In genomic region chr9:112751059-112751795, GRCh38 we compare ENCODE assay signal across 8 cellular contexts. TPM values are rescaled to one million over a fixed set of nuclear protein-coding genes. Genes with fewer than 3 reads are reported as not detected.
DNase-seq lines count a peak whose midpoint lies in the region; ATAC-seq lines count a peak whose summit lies in the region.

No MANE protein-coding gene starts in this region.

- H3K9me2 ChIP-seq in GM23248 (ENCODE audit: insufficient read depth): no peaks in the 10 kb centered on the region
- no peaks in the 10 kb centered on the region for H3K9me2 ChIP-seq in Karpas-422 (replicated peaks; ENCODE audit: insufficient read depth, low read length)

- H3K14ac ChIP-seq in trophoblast cell (ENCODE audit: low read length): peak overlapping the region; percentile 68

- H3K79me1 ChIP-seq in trophoblast cell (ENCODE audit: low read length): peaks cover 17% of the 10 kb centered on the region

- H3K4me1 ChIP-seq in GM23248 (ENCODE audit: insufficient read depth) (peaks cover 43% of the 10 kb centered on the region), Karpas-422 (ENCODE audit: low read length) (peaks cover 51% of the 10 kb centered on the region), trophoblast cell (ENCODE audit: control insufficient read depth in 1 of 2, insufficient read depth in 2 of 2, low read length in 2 of 2) (peaks cover 18 to 31% of the 10 kb centered on the region in 2 experiments)

- in situ Hi-C loops in GM23248 (cut with MboI): no loop called here

- no peak overlapping the region for H3K23ac ChIP-seq in trophoblast cell (ENCODE audit: low read length)

- H4K12ac ChIP-seq in trophoblast cell (ENCODE audit: low read depth, low read length): peak overlapping the region; percentile 3

- H3K27me3 ChIP-seq in GM23248 (replicated peaks; ENCODE audit: insufficient read depth): no peaks in the 10 kb centered on the region
- H3K27me3 ChIP-seq in Karpas-422 (ENCODE audit: low read length): no peaks in the 10 kb centered on the region
- H3K27me3 ChIP-seq in trophoblast cell (ENCODE audit: insufficient read depth, low read length): no peaks in the 10 kb centered on the region

- H3K36me3 ChIP-seq in GM23248 (ENCODE audit: low read depth) (no peaks in the 10 kb centered on the region), Karpas-422 (ENCODE audit: insufficient read depth, low read length) (no peaks in the 10 kb centered on the region), SK-N-MC (ENCODE audit: insufficient read depth, low read length) (no peaks in the 10 kb centered on the region), trophoblast cell (ENCODE audit: control insufficient read depth in 1 of 2, insufficient read depth in 2 of 2, low read length in 2 of 2) (no peaks in the 10 kb centered on the region)

- peaks cover 51% of the 10 kb centered on the region for H3F3A ChIP-seq in GM23248 (ENCODE audit: insufficient read depth)

- peak overlapping the region; percentile 82 for H3K4me2 ChIP-seq in GM23248 (ENCODE audit: unreplicated experiment)
- peak overlapping the region; percentile 88 for H3K4me2 ChIP-seq in Karpas-422 (ENCODE audit: low read depth, low read length, poor library complexity, severe bottlenecking)
- H3K4me2 ChIP-seq in trophoblast cell (ENCODE audit: low read length): peak overlapping the region; percentile 98

- H3K9me3 ChIP-seq in GM23248 (ENCODE audit: low read depth): no peaks in the 10 kb centered on the region
- H3K9me3 ChIP-seq in Karpas-422 (ENCODE audit: low read length): no peaks in the 10 kb centered on the region
- H3K9me3 ChIP-seq in SK-N-MC (ENCODE audit: low read depth, low read length): no peaks in the 10 kb centered on the region
- H3K9me3 ChIP-seq in trophoblast cell (ENCODE audit: insufficient read depth, low read depth, low read length): no peaks in the 10 kb centered on the region

- H2AFZ ChIP-seq in GM23248 (peak overlapping the region; percentile 70), Karpas-422 (ENCODE audit: low read length) (no peak overlapping the region), trophoblast cell (ENCODE audit: insufficient read depth, low read length, poor library complexity) (peak overlapping the region; percentile 68)

- peak overlapping the region; percentile 12 for H2BK120ac ChIP-seq in trophoblast cell (ENCODE audit: insufficient read depth, low read length, poor library complexity)

- peak overlapping the region; percentile 3 for H2BK5ac ChIP-seq in trophoblast cell (ENCODE audit: low read depth, low read length, poor library complexity)

- H3K4me3 ChIP-seq in GM23248: peak overlapping the region; percentile 86
- peak overlapping the region; percentile 91 for H3K4me3 ChIP-seq in Karpas-422 (ENCODE audit: low read length)
- peak overlapping the region; percentile 84 for H3K4me3 ChIP-seq in SK-N-MC
- peak overlapping the region; percentile 95 for H3K4me3 ChIP-seq in trophoblast cell (ENCODE audit: low read depth, low read length)

- peaks cover 38% of the 10 kb centered on the region for H3K79me2 ChIP-seq in GM23248 (ENCODE audit: insufficient read depth)
- H3K79me2 ChIP-seq in Karpas-422 (ENCODE audit: low read length): peaks cover 71% of the 10 kb centered on the region
- H3K79me2 ChIP-seq in trophoblast cell (ENCODE audit: control insufficient read depth, insufficient read depth, low read length, poor library complexity): peaks cover 8% of the 10 kb centered on the region

- H3K18ac ChIP-seq in trophoblast cell (ENCODE audit: low read length): peak overlapping the region; percentile 87

- ATAC-seq in left cardiac atrium: peak; percentile 17 to 20

- peak overlapping the region; percentile 7 for H3K4ac ChIP-seq in trophoblast cell (ENCODE audit: low read depth, low read length)

- WGBS in GM23248 (ENCODE audit: low coverage in 1 of 2, low lambda C conversion rate in 2 of 2, missing lambda C conversion rate in 2 of 2), 2 experiments: 2 to 3% methylated on average over 36 to 39 of the region's 49 CpGs
- no CpG with 5 or more reads among the region's 49 CpGs for WGBS in trophoblast cell (ENCODE audit: extremely low coverage, insufficient coverage, insufficient read length)

- peak overlapping the region; percentile 27 for H4K8ac ChIP-seq in trophoblast cell (ENCODE audit: low read depth, low read length)

- peak overlapping the region; percentile 84 for H3K27ac ChIP-seq in GM23248
- peak overlapping the region; percentile 53 for H3K27ac ChIP-seq in Karpas-422 (ENCODE audit: low read length)
- no peak overlapping the region for H3K27ac ChIP-seq in SK-N-MC
- peak overlapping the region; percentile 87 for H3K27ac ChIP-seq in angular gyrus (ENCODE audit: low read depth, low read length)
- H3K27ac ChIP-seq in trophoblast cell (ENCODE audit: low read depth, low read length): peak overlapping the region; percentile 58

- H4K20me1 ChIP-seq in GM23248 (ENCODE audit: insufficient read depth) (no peaks in the 10 kb centered on the region), Karpas-422 (ENCODE audit: insufficient read depth, low read depth, low read length) (0 out of 2 replicates have a peak, but pooled peaks cover 5% of the 10 kb centered on the region)

- intact Hi-C loops in left cardiac atrium (cut with DNase I): loop anchor here in 1 of 2 donors (2.0 kb wide), 1 partner anchor 32 kb away; the partner anchor contains the start of gene INIP

- DNase-seq in EH (ENCODE audit: low read depth) (peak; percentile 72), GM23248 (peak; percentile 77), Karpas-422 (peak; percentile 67), SK-N-MC (ENCODE audit: low read depth, low spot score) (no peak), left cardiac atrium (peak; percentile 29), trophoblast cell (peak in 1 of 2 donors; percentile 62), NCI-H128 (lab: John Stamatoyannopoulos, UW; ENCODE audit: unreplicated experiment) (no peak)

- H2BK12ac ChIP-seq in trophoblast cell (ENCODE audit: low read length): no peak overlapping the region

- H4K91ac ChIP-seq in trophoblast cell (ENCODE audit: low read depth, low read length): peak overlapping the region; percentile 78

- no peak overlapping the region for H2AK5ac ChIP-seq in trophoblast cell (ENCODE audit: low read length)

- peak overlapping the region; percentile 84 for H3K9ac ChIP-seq in GM23248
- peak overlapping the region; percentile 92 for H3K9ac ChIP-seq in Karpas-422 (ENCODE audit: low read length)
- peak overlapping the region; percentile 69 for H3K9ac ChIP-seq in SK-N-MC (ENCODE audit: insufficient read length)
- H3K9ac ChIP-seq in trophoblast cell (ENCODE audit: low read length): peak overlapping the region; percentile 84

RNA-seq across cellular contexts. Expression of gene SNX30, which starts 0.7 kb away (rescaled TPM):
- total RNA-seq in GM23248 (2014; rRNA removed; shearing (Covaris generic)): 26.7 and 31.2 TPM in 2 replicates
- polyA plus RNA-seq in GM23248 (2016; fragmentation: Nextera tagmentation; extraction: Ambion mirVana): 7.1 and 8.5 TPM in 2 replicates
- total RNA-seq in Karpas-422 (2014; rRNA removed; shearing (Covaris generic); ENCODE audit: low replicate concordance): 41.1 and 43.8 TPM in 2 replicates
- 1 to 10 TPM; 4.6 to 5.1 TPM for total RNA-seq in left cardiac atrium
- polyA plus RNA-seq in trophoblast cell (2013): 9.6 and 9.9 TPM in 2 replicates

RNA-seq across cellular contexts. Expression of gene INIP, which starts 33.3 kb away (rescaled TPM):
- total RNA-seq in GM23248 (2014; rRNA removed; shearing (Covaris generic)): 18.5 and 22.9 TPM in 2 replicates
- polyA plus RNA-seq in GM23248 (2016; fragmentation: Nextera tagmentation; extraction: Ambion mirVana): 29.7 and 33.4 TPM in 2 replicates
- total RNA-seq in Karpas-422 (2014; rRNA removed; shearing (Covaris generic); ENCODE audit: low replicate concordance): 37.0 and 51.0 TPM in 2 replicates
- 10 to 100 TPM; 16.6 TPM for total RNA-seq in left cardiac atrium
- polyA plus RNA-seq in trophoblast cell (2013): 12.7 and 12.8 TPM in 2 replicates

Comparison
In these comparisons a context has a peak if more than half of its experiments do, and no peak if none do; other contexts are left out.
1. DNase-seq: peak in EH (single experiment), GM23248 (single experiment), Karpas-422 (single experiment) and left cardiac atrium (single experiment); none in SK-N-MC (single experiment) and NCI-H128 (single experiment).
2. Peak in every context shown above with its lines, with median percentiles within 50 percentile points of each other: H3K4me2 ChIP-seq, H3K4me3 ChIP-seq and H3K9ac ChIP-seq.